Comparison of ENCODE assay signal across 8 cellular contexts in the genomic region with DNA sequence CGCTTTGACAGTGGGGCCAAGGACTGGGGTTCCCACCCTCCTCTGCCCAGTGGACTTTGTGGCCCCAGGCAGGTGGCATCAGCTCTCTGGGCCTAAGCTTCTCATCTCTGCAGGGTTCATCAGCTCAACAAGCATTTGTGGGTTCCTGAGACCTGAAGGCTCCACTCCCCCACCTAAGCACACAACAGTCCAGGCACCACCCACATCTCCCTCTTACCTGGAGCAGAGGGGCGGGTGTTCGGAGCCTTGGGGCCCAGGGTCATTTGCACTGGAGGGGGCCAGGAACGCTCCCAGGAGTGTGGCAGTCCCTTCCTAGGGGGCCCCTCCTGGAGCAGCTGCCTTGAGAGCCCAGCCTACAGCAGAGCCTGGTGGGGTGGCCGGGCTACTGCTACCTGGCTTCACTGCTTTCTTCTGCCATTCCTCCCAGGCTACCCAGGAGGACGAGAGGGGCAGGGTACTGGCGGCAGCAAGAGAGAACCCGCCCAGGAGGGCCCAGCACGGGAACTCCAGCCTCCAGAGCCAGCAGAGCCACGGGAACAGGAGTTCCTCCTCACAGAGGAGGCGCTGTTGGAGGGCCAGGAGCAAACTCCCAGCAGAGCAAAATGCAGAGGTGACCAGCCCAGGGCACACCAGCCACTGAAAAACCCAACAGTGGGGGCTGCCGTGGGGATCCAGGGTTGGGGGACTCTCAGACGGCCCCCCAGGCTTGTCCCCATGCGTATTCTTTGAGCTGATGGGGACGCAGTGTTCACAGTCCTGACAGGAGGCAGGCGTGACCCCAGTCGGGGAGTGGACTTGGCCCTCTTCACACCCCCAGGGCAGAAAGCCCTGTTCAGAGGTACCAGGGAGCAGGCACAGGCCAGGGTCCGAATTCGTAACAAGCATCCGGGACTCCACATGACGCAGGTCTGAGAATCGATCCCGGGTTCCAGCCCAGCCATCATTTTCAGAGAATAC. TPM values are rescaled to one million over a fixed set of nuclear protein-coding genes. Genes with fewer than 3 reads are reported as not detected.
DNase-seq lines count a peak whose midpoint lies in the region; ATAC-seq and TF ChIP-seq lines count a peak whose summit lies in the region.

No MANE protein-coding gene starts in this region.

- H3K4me1 Mint-ChIP-seq in HFFc6 (ENCODE audit: low read depth), result peaks cover 22% of the 10 kb centered on the region
- no peaks in the 10 kb centered on the region for H3K4me1 Mint-ChIP-seq in stimulated activated memory B cell treated with anti-CD40 and anti-IgM and Interleukin-4, amounts not matched to agents 10 μg/mL and 1 μg/mL and 100 μg/mL, for 72 hours

- no peak overlapping the region for H3K4me3 ChIP-seq in SK-N-SH (ENCODE audit: low read depth in 2 of 2, low read length in 1 of 2)
- no peak overlapping the region for H3K4me3 ChIP-seq in right cardiac atrium (ENCODE audit: low read length)
- H3K4me3 ChIP-seq in skeletal muscle tissue (ENCODE audit: low read length in 3 of 3), result peak overlapping the region in 2 of 3 donors; percentile 32 to 43

- no peaks in the 10 kb centered on the region for H3K36me3 Mint-ChIP-seq in HFFc6 (ENCODE audit: low read depth)
- no peaks in the 10 kb centered on the region for H3K36me3 Mint-ChIP-seq in stimulated activated memory B cell treated with anti-CD40 and anti-IgM and Interleukin-4, amounts not matched to agents 10 μg/mL and 1 μg/mL and 100 μg/mL, for 72 hours

- no peak overlapping the region; the same call in 1 of the 2 replicates for H3K9ac ChIP-seq in SK-N-SH
- peak overlapping the region; percentile 52 to 76 (median 62) for H3K9ac ChIP-seq in skeletal muscle tissue (ENCODE audit: low read depth in 1 of 3, low read length in 3 of 3)

- DNase-seq in HFFc6 (no peak), SK-N-SH (no peak), right cardiac atrium (peak; percentile 15 to 67 (median 54))

- no peak overlapping the region for H3K4me3 Mint-ChIP-seq in HFFc6
- no peak overlapping the region for H3K4me3 Mint-ChIP-seq in stimulated activated memory B cell treated with anti-CD40 and anti-IgM and Interleukin-4, amounts not matched to agents 10 μg/mL and 1 μg/mL and 100 μg/mL, for 72 hours

- H3K4me2 ChIP-seq in SK-N-SH, result peak overlapping the region; percentile 77

- ATAC-seq in right cardiac atrium (no peak), GM21360 (IDR thresholded peaks at IDR 0.05; ENCODE audit: unreplicated experiment) (no peak), GM19455 (IDR thresholded peaks at IDR 0.05; ENCODE audit: unreplicated experiment) (no peak), HG03439 (IDR thresholded peaks at IDR 0.05; ENCODE audit: unreplicated experiment) (no peak)
- no peak for ATAC-seq in stimulated activated memory B cell treated with anti-CD40 and anti-IgM and Interleukin-4, amounts not matched to agents 10 μg/mL and 1 μg/mL and 100 μg/mL, for 72 hours

- no peaks in the 10 kb centered on the region for H3K9me3 Mint-ChIP-seq in HFFc6
- no peaks in the 10 kb centered on the region for H3K9me3 Mint-ChIP-seq in stimulated activated memory B cell treated with anti-CD40 and anti-IgM and Interleukin-4, amounts not matched to agents 10 μg/mL and 1 μg/mL and 100 μg/mL, for 72 hours

- H3K27me3 Mint-ChIP-seq in HFFc6 (ENCODE audit: insufficient read depth), result peaks cover 31% of the 10 kb centered on the region
- peaks cover 56% of the 10 kb centered on the region for H3K27me3 Mint-ChIP-seq in stimulated activated memory B cell treated with anti-CD40 and anti-IgM and Interleukin-4, amounts not matched to agents 10 μg/mL and 1 μg/mL and 100 μg/mL, for 72 hours

- H3K27me3 ChIP-seq in SK-N-SH (ENCODE audit: insufficient read depth) (no peaks in the 10 kb centered on the region), right cardiac atrium (ENCODE audit: control insufficient read depth, insufficient read depth) (no peaks in the 10 kb centered on the region), skeletal muscle tissue (ENCODE audit: control insufficient read depth in 3 of 3, insufficient read depth in 3 of 3, low read length in 3 of 3) (no peaks in the 10 kb centered on the region)

- H3K9me2 ChIP-seq in SK-N-SH, result no peaks in the 10 kb centered on the region

- peaks cover 10% of the 10 kb centered on the region for H3F3A ChIP-seq in SK-N-SH (replicated peaks; ENCODE audit: insufficient read depth)

- TF ChIP-seq CTCF in HFFc6 (IDR thresholded peaks at IDR 0.05) (peak; percentile 13; the same call in 1 of the 2 replicates), SK-N-SH (IDR thresholded peaks at IDR 0.05) (peak; percentile 27)

- 82% methylated on average over 18 of the region's 23 CpGs for WGBS in SK-N-SH (ENCODE audit: low lambda C conversion rate)
- 83% methylated on average over 23 of the region's 23 CpGs for WGBS in right cardiac atrium

- H3K27ac ChIP-seq in SK-N-SH (ENCODE audit: low read depth in 2 of 2, low read length in 1 of 2), result peak overlapping the region; percentile 63 to 97; a peak in 3 of 4 replicates
- no peak overlapping the region for H3K27ac ChIP-seq in right cardiac atrium (ENCODE audit: low read length)
- peak overlapping the region; percentile 94 for H3K27ac ChIP-seq in skeletal muscle tissue (ENCODE audit: low read depth, low read length)

- no peaks in the 10 kb centered on the region for H3K79me2 ChIP-seq in SK-N-SH (ENCODE audit: insufficient read depth)

- no peaks in the 10 kb centered on the region for H4K20me1 ChIP-seq in SK-N-SH (ENCODE audit: insufficient read depth)

- CTCF ChIA-PET in SK-N-SH (lab: Yijun Ruan, JAX), result interaction anchor here (0.7 to 15.7 kb wide), 20 partner anchors 7 to 154 kb away, joined by 3 to 295 read pairs (median 6); a partner anchor contains a TSS

- no peaks in the 10 kb centered on the region for H3K9me3 ChIP-seq in SK-N-SH
- no peaks in the 10 kb centered on the region for H3K9me3 ChIP-seq in right cardiac atrium (ENCODE audit: control insufficient read depth, low read length)
- no peaks in the 10 kb centered on the region for H3K9me3 ChIP-seq in skeletal muscle tissue (ENCODE audit: control insufficient read depth in 3 of 3, low read length in 3 of 3)

- intact Hi-C loops in right cardiac atrium (cut with DNase I), result no loop called here

- peaks cover 19 to 80% of the 10 kb centered on the region in 2 experiments for H3K4me1 ChIP-seq in SK-N-SH (ENCODE audit: control insufficient read depth in 1 of 2, insufficient read depth in 2 of 2, low read depth in 1 of 2, low read length in 1 of 2)
- peaks cover 8% of the 10 kb centered on the region for H3K4me1 ChIP-seq in right cardiac atrium (ENCODE audit: control insufficient read depth, insufficient read depth, low read length)
- H3K4me1 ChIP-seq in skeletal muscle tissue (ENCODE audit: control insufficient read depth in 3 of 3, insufficient read depth in 3 of 3, low read length in 3 of 3), result peaks cover 57 to 77% (median 71%) of the 10 kb centered on the region in 3 donors

- H2AFZ ChIP-seq in SK-N-SH (ENCODE audit: low read depth), result no peak overlapping the region

- POLR2A ChIA-PET in SK-N-SH (lab: Yijun Ruan, JAX), result interaction anchor here (0.9 to 2.3 kb wide), 12 partner anchors 8 to 90 kb away, joined by 3 to 25 read pairs (median 4); a partner anchor contains a TSS

- no peak for TF ChIP-seq EP300 in SK-N-SH (IDR thresholded peaks at IDR 0.05; ENCODE audit: borderline replicate concordance in 1 of 2, low read depth in 1 of 2, low read length in 1 of 2)

- no peak for TF ChIP-seq RAD21 in SK-N-SH (IDR thresholded peaks at IDR 0.05; ENCODE audit: low read length)

- H3K27ac Mint-ChIP-seq in HFFc6, result peak overlapping the region; percentile 31; the same call in 1 of the 2 replicates
- H3K27ac Mint-ChIP-seq in stimulated activated memory B cell treated with anti-CD40 and anti-IgM and Interleukin-4, amounts not matched to agents 10 μg/mL and 1 μg/mL and 100 μg/mL, for 72 hours, result no peak overlapping the region

- no peaks in the 10 kb centered on the region for H3K36me3 ChIP-seq in SK-N-SH (replicated peaks in 1 of 2; ENCODE audit: control insufficient read depth in 1 of 2, insufficient read depth in 2 of 2, low read length in 1 of 2)
- H3K36me3 ChIP-seq in skeletal muscle tissue (ENCODE audit: control insufficient read depth in 3 of 3, insufficient read depth in 3 of 3, low read length in 3 of 3), result no peaks in the 10 kb centered on the region

TF ChIP-seq in SK-N-SH, 30 proteins besides CTCF, POLR2A, EP300 and RAD21:
- no peak for TF ChIP-seq ELF1 (IDR thresholded peaks at IDR 0.05)
- TF ChIP-seq TCF12 (IDR thresholded peaks at IDR 0.05), result no peak
- peak; percentile 4 for TF ChIP-seq CHD2 (IDR thresholded peaks at IDR 0.05; ENCODE audit: low read length, partially characterized antibody)
- TF ChIP-seq GABPA (IDR thresholded peaks at IDR 0.05; ENCODE audit: low read depth), result no peak
- peak; percentile 7; the same call in 1 of the 2 replicates for TF ChIP-seq SMC3 (IDR thresholded peaks at IDR 0.05; ENCODE audit: low read depth, low read length)
TF ChIP-seq in SK-N-SH: peak in this region for 2.

RNA-seq across cellular contexts. Expression of a gene that starts 35.1 kb away (rescaled TPM):
- total RNA-seq in HFFc6 (2021; fragmentation: NEBNext Ultra II Directional; extraction: Animal tissue kit (Norgen Biotek cat#: 25700)), result 10 to 100 TPM; 71.2 to 88.3 (median 72.2) TPM
- 64.3 and 82.2 TPM in 2 replicates for polyA plus RNA-seq in SK-N-SH (2012; rRNA removed)
- 29.3 and 49.2 TPM in 2 replicates for polyA plus RNA-seq in SK-N-SH (2012; cell fraction: cytosol; rRNA removed)
- 190 and 211 TPM in 2 replicates for polyA plus RNA-seq in SK-N-SH (2012; cell fraction: nucleus; rRNA removed)
- 10 to 100 TPM; 50.8 to 63.9 (median 53.5) TPM for total RNA-seq in right cardiac atrium
- 61.5 TPM for polyA plus RNA-seq in right cardiac atrium
- 26.1 TPM for total RNA-seq in skeletal muscle tissue

Comparison
In these comparisons a context has a peak if more than half of its experiments do, and no peak if none do; other contexts are left out.
1. DNase-seq: peak in right cardiac atrium (3 of 3); none in HFFc6 (single experiment) and SK-N-SH (single experiment).
2. H3K4me3 ChIP-seq: peak in skeletal muscle tissue (2 of 3); none in SK-N-SH (0 of 2) and right cardiac atrium (single experiment).